In genomic region chr10:89295597-89295996, GRCh38 we compare ENCODE assay signal across 8 cellular contexts. TPM values are rescaled to one million over a fixed set of nuclear protein-coding genes. Genes with fewer than 3 reads are reported as not detected.
DNase-seq lines count a peak whose midpoint lies in the region; ATAC-seq and TF ChIP-seq lines count a peak whose summit lies in the region.

No MANE protein-coding gene starts in this region.

- H3K4me3 ChIP-seq in stomach smooth muscle (ENCODE audit: low read length in 2 of 2), result no peak overlapping the region

- H3K27ac ChIP-seq in stomach smooth muscle (ENCODE audit: low read length), result peak overlapping the region; percentile 24

- POLR2A ChIA-PET in GM10248 (lab: Yijun Ruan, JAX), result interaction anchor here (0.6 kb wide), 1 partner anchor 36 kb away, joined by 4 read pairs; no protein-coding TSS in a partner anchor

- H3K9me3 ChIP-seq in stomach smooth muscle (ENCODE audit: control insufficient read depth in 2 of 2, low read length in 2 of 2), result no peaks in the 10 kb centered on the region

- no peaks in the 10 kb centered on the region for H3K27me3 ChIP-seq in stomach smooth muscle (ENCODE audit: control insufficient read depth in 1 of 2, insufficient read depth in 2 of 2, low read length in 2 of 2)

- H3K9ac ChIP-seq in stomach smooth muscle (ENCODE audit: low read length in 2 of 2), result no peak overlapping the region

- intact Hi-C loops in Right ventricle myocardium superior (cut with DNase I), result no loop called here

- ATAC-seq in GM21367 (IDR thresholded peaks at IDR 0.05; ENCODE audit: unreplicated experiment) (peak; percentile 39), Right ventricle myocardium superior (ENCODE audit: poor library complexity) (peak; percentile 50), GM21723 (IDR thresholded peaks at IDR 0.05; ENCODE audit: unreplicated experiment) (no peak)

- peaks cover 10% of the 10 kb centered on the region for H3K4me1 ChIP-seq in stomach smooth muscle (ENCODE audit: control insufficient read depth, insufficient read depth, low read length)

- H3K36me3 ChIP-seq in stomach smooth muscle (ENCODE audit: control insufficient read depth in 2 of 2, insufficient read depth in 2 of 2, low read length in 2 of 2), result no peaks in the 10 kb centered on the region

- no peak for TF ChIP-seq CTCF in GM10248 (IDR thresholded peaks at IDR 0.05; ENCODE audit: control extremely low read depth, extremely low read depth, low read depth, missing control alignments)

- CTCF ChIA-PET in GM10248 (lab: Yijun Ruan, JAX), result interaction anchor here (1.2 to 1.4 kb wide), 2 partner anchors 10 to 73 kb away, joined by 3 to 4 read pairs; no protein-coding TSS in a partner anchor

- peak; percentile 38 for DNase-seq in SKM-1 treated with dmso at 0.1 percent for 144 hours (lab: John Stamatoyannopoulos, UW; ENCODE audit: unreplicated experiment)
- DNase-seq in Right ventricle myocardium superior, result no peak
- no peak for DNase-seq in GM10248 (ENCODE audit: extremely low spot score)
- DNase-seq in NCI-H2107 treated with DMSO at 0.1 percent for 48 hours (lab: John Stamatoyannopoulos, UW; ENCODE audit: unreplicated experiment), result no peak
- no peak for DNase-seq in kidney glomerular epithelial cell (lab: John Stamatoyannopoulos, UW)

RNA-seq across cellular contexts. Expression of gene IFIT2, which starts 6.2 kb away (rescaled TPM):
- total RNA-seq in Right ventricle myocardium superior, result 4.3 TPM

RNA-seq across cellular contexts. Expression of gene IFIT3, which starts 32.2 kb away (rescaled TPM):
- 5.9 TPM for total RNA-seq in Right ventricle myocardium superior

RNA-seq across cellular contexts. Expression of gene LIPA, which starts 44.0 kb away (rescaled TPM):
- 18.0 TPM for total RNA-seq in Right ventricle myocardium superior
